ENCODE assay signal across 8 cellular contexts in genomic region chr16:57802635-57803412, GRCh38. TPM values are rescaled to one million over a fixed set of nuclear protein-coding genes. Genes with fewer than 3 reads are reported as not detected.
DNase-seq lines count a peak whose midpoint lies in the region; ATAC-seq, FAIRE-seq and TF ChIP-seq lines count a peak whose summit lies in the region.

No MANE protein-coding gene starts in this region.

- RAD21 ChIA-PET in GM12878 (lab: Charles Lee; ENCODE audit: unreplicated experiment), result no interaction called here

- H3K4me2 ChIP-seq in GM12878 (ENCODE audit: control insufficient read depth, insufficient read depth), result peak overlapping the region; percentile 59; the same call in 1 of the 2 replicates

- no peaks in the 10 kb centered on the region for H3K9me3 ChIP-seq in GM12878 (replicated peaks; ENCODE audit: control insufficient read depth, insufficient read depth, low read length)

- CTCF ChIA-PET in GM12878 (lab: Yijun Ruan, JAX), result no interaction called here

- peak; percentile 85 for DNase-seq in Ammon's horn (ENCODE audit: low spot score)
- no peak for DNase-seq in GM12878 (ENCODE audit: low read depth, low spot score)
- peak; percentile 80 for DNase-seq in inferior parietal cortex (ENCODE audit: extremely low spot score)
- no peak for DNase-seq in dermis blood vessel endothelial cell
- no peak for DNase-seq in NCI-H510A treated with DMSO at 0.1 percent for 48 hours (lab: John Stamatoyannopoulos, UW)

- POLR2A ChIA-PET in GM12878 (lab: Charles Lee), result no interaction called here

- TF ChIP-seq POLR2A in GM12878 (IDR thresholded peaks at IDR 0.05; ENCODE audit: low read depth, low read length), result no peak

- intact Hi-C loops in GM12878 (cut with micrococcal nuclease; ENCODE audit: unreplicated experiment), result no loop called here

- TF ChIP-seq EP300 in GM12878 (IDR thresholded peaks at IDR 0.05; ENCODE audit: borderline replicate concordance in 1 of 2, control insufficient read depth in 1 of 2, low read depth in 2 of 2, low read length in 2 of 2), result no peak

- no peaks in the 10 kb centered on the region for H3K36me3 ChIP-seq in GM12878 (ENCODE audit: control insufficient read depth in 2 of 2, insufficient read depth in 2 of 2, low read length in 1 of 2)

- no peak for TF ChIP-seq RAD21 in GM12878 (IDR thresholded peaks at IDR 0.05; ENCODE audit: insufficient read depth, low read depth, low read length)

- no TSS peak for BruUV-seq in GM12878 (replicated peaks; lab: Mats Ljungman, UMichigan)

- H3K4me3 ChIP-seq in GM12878 (no peak overlapping the region), skin epidermis (peak overlapping the region in 6 of 7 experiments; percentile 27 to 68 (median 55))

- 39% methylated on average over 33 of the region's 35 CpGs for WGBS in GM12878 (ENCODE audit: insufficient coverage, insufficient replicate concordance, low lambda C conversion rate, missing lambda C conversion rate)

- no peak overlapping the region for H2AFZ ChIP-seq in GM12878 (ENCODE audit: control insufficient read depth, low read depth, low read length)

- FAIRE-seq in GM12878 (lab: Jason Lieb, UNC), result no peak

- H3K4me1 ChIP-seq in GM12878 (ENCODE audit: control insufficient read depth, insufficient read depth, low read length), result 0 out of 2 replicates have a peak, but pooled peaks cover under 1% of the 10 kb centered on the region

- peak; percentile 39 for ATAC-seq in HG03354 (IDR thresholded peaks at IDR 0.05; ENCODE audit: poor library complexity, severe bottlenecking, unreplicated experiment)
- ATAC-seq in GM12878, result peak; percentile 23; the same call in 1 of the 3 replicates
- no peak for ATAC-seq in HG02642 (IDR thresholded peaks at IDR 0.05; ENCODE audit: poor library complexity, unreplicated experiment)

- no peaks in the 10 kb centered on the region for H3K79me2 ChIP-seq in GM12878 (ENCODE audit: control insufficient read depth, insufficient read depth, low read length)

- no peaks in the 10 kb centered on the region for H4K20me1 ChIP-seq in GM12878 (ENCODE audit: control insufficient read depth, insufficient read depth)

- in situ Hi-C loops in GM12878 (cut with MboI), result no loop called here

- H3K9ac ChIP-seq in GM12878 (ENCODE audit: control insufficient read depth, insufficient read depth, low read length), result no peak overlapping the region

- H3K27ac ChIP-seq in GM12878 (ENCODE audit: control insufficient read depth, insufficient read depth) (no peak overlapping the region), skin epidermis (peak overlapping the region in 19 of 21 experiments; percentile 27 to 97 (median 88))

- H3K27me3 ChIP-seq in GM12878 (replicated peaks in 1 of 2; ENCODE audit: control insufficient read depth in 2 of 2, insufficient read depth in 2 of 2, low read length in 1 of 2), result peaks cover 9 to 11% of the 10 kb centered on the region in 2 experiments; a peak in 3 of 4 replicates

- SMC1A ChIA-PET in GM12878 (lab: Charles Lee; ENCODE audit: uncharacterized antibody, unreplicated experiment), result no interaction called here

- no peak for TF ChIP-seq CTCF in GM12878 (IDR thresholded peaks at IDR 0.05 in 2 of 3, conservative IDR thresholded peaks at IDR 0.05 in 1 of 3; ENCODE audit: control insufficient read depth in 2 of 3, extremely low read depth in 1 of 3, insufficient read depth in 1 of 3, low read depth in 3 of 3, low read length in 3 of 3)

TF ChIP-seq in GM12878, 131 proteins besides CTCF, POLR2A, EP300 and RAD21 (continues in another document):
- TF ChIP-seq SRF (IDR thresholded peaks at IDR 0.05; ENCODE audit: low read depth in 2 of 2, low read length in 2 of 2), result no peak
- TF ChIP-seq GABPA (IDR thresholded peaks at IDR 0.05; ENCODE audit: low read depth), result no peak
- TF ChIP-seq BHLHE40 (IDR thresholded peaks at IDR 0.05; ENCODE audit: borderline replicate concordance in 1 of 2, low read depth in 2 of 2, low read length in 1 of 2), result 0 out of 4 replicates have a peak, but pooled peaks of 1 of the 2 experiments have one; percentile 5
- 0 out of 3 replicates have a peak, but pooled peaks of 1 of the 2 experiments have one; percentile 6 for TF ChIP-seq EGR1 (IDR thresholded peaks at IDR 0.05; ENCODE audit: borderline replicate concordance in 1 of 2, low read depth in 2 of 2, low read length in 2 of 2)
- TF ChIP-seq MYB (IDR thresholded peaks at IDR 0.05; ENCODE audit: borderline replicate concordance, low read depth, low read length), result no peak
- no peak for TF ChIP-seq KLF5 (IDR thresholded peaks at IDR 0.05; ENCODE audit: partially characterized antibody)
- TF ChIP-seq FOXK2 (IDR thresholded peaks at IDR 0.05), result peak; percentile 33; the same call in 1 of the 2 replicates
- no peak for TF ChIP-seq ZBTB40 (IDR thresholded peaks at IDR 0.05; ENCODE audit: borderline replicate concordance)
- 0 out of 2 replicates have a peak, but pooled peaks have one; percentile 17 for TF ChIP-seq ZBTB33 (IDR thresholded peaks at IDR 0.05)
- TF ChIP-seq SMARCA5 (IDR thresholded peaks at IDR 0.05), result no peak
- TF ChIP-seq BCL3 (IDR thresholded peaks at IDR 0.05; ENCODE audit: borderline replicate concordance, insufficient read depth, low read depth, low read length, poor library complexity, severe bottlenecking), result peak; percentile 81

RNA-seq across cellular contexts. Expression of gene KIFC3, which starts 0.5 kb away (rescaled TPM):
- total RNA-seq in GM12878 (2013; cell fraction: nucleolus; rRNA removed), result 0.56 TPM in 1 of 2 replicates, not detected in the other
- total RNA-seq in GM12878 (2014; rRNA removed) (0.23 and 0.49 TPM in 2 replicates), GM12878 (2014; rRNA removed; fragmentation: Illumina TruSeq; extraction: Trizol) (0.22 TPM in 1 of 2 replicates, not detected in the other), GM12878 (2021) (0.82 and 1.3 TPM in 2 replicates), dermis blood vessel endothelial cell (58.3 and 75.4 TPM in 2 replicates)
- not detected for polyA plus RNA-seq in GM12878 (2011; ENCODE audit: low read depth)
- polyA plus RNA-seq in GM12878 (2011; rRNA removed) (0.26 TPM in 2 replicates), GM12878 (2014; fragmentation: Illumina TruSeq; extraction: Trizol) (not detected in 2 replicates), GM12878 (2014; fragmentation: Nextera tagmentation; extraction: Ambion mirVana) (not detected), GM12878 (2014; rRNA removed) (0.08 and 0.22 TPM in 2 replicates), GM12878 (2016; fragmentation: Nextera tagmentation; extraction: Ambion mirVana) (1 to 10 TPM in 1 of 2 experiments, under 1 TPM in 1; 0.46 to 1.2 TPM)
- polyA plus RNA-seq in GM12878 (2011; cell fraction: cytosol; rRNA removed), result 0.15 and 0.43 TPM in 2 replicates
- polyA plus RNA-seq in GM12878 (2011; cell fraction: nucleus; rRNA removed), result 0.39 and 0.90 TPM in 2 replicates
- polyA plus RNA-seq in GM12878 (2012), result 0.42 and 0.73 TPM in 2 replicates
- 0.10 and 0.15 TPM in 2 replicates for polyA minus RNA-seq in GM12878 (2011; rRNA and poly(A)+ RNA removed)
- polyA minus RNA-seq in GM12878 (2011; cell fraction: cytosol; rRNA and poly(A)+ RNA removed), result 0.94 and 3.2 TPM in 2 replicates
- 0.12 and 0.48 TPM in 2 replicates for polyA minus RNA-seq in GM12878 (2011; cell fraction: nucleus; rRNA and poly(A)+ RNA removed)

Comparison
In these comparisons a context has a peak if more than half of its experiments do, and no peak if none do; other contexts are left out.
1. DNase-seq: peak in Ammon's horn (single experiment) and inferior parietal cortex (single experiment); none in GM12878 (single experiment), dermis blood vessel endothelial cell (single experiment) and NCI-H510A treated with DMSO at 0.1 percent for 48 hours (single experiment).
2. RNA of gene KIFC3, which starts 0.5 kb away (total RNA-seq): 58.3 to 75.4 TPM in dermis blood vessel endothelial cell; 0.22 to 1.3 TPM in GM12878; every median in the first group is over 10 times any median in the second.